In the genomic region with DNA sequence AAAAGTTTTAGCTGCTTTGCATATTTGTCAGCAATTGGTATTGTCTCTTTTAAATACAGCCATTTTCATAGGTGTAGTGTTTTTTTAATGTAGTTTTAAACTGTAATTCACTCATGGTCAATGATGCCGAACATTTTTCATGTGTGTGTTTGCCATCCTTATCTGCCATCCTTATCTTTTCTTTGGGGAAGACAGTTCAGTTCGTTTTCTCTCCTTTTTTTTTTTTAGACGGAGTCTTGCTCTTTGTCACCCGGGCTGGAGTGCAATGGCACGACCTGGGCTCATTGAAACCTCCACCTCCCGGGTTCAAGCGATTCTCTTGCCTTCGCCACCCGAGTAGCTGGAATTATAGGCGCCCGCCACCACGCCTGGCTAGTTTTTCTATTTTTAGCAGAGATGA, we compare ENCODE assay signal across 23 cellular contexts.
A peak's percentile ranks its signal among the peaks of the same experiment; 100 is the strongest.
DNase-seq lines count a peak whose midpoint lies in the region; TF ChIP-seq lines count a peak whose summit lies in the region.
"Had no signal": no experiment of that assay in that cellular context is flagged by ENCODE, and none has a peak within 500 bp of the region (broad histone marks: within the 10 kb centered on the region; RNA-seq: fewer than 3 reads in every experiment).

No MANE protein-coding gene starts in this region.

- no peaks in the 10 kb centered on the region for H4K20me1 ChIP-seq in OCI-LY1 (ENCODE audit: insufficient read depth, low read length)
- H4K20me1 ChIP-seq: BLaER1 had no signal

- H3K79me2 ChIP-seq in OCI-LY1 (ENCODE audit: insufficient read depth, low read length): no peaks in the 10 kb centered on the region

- no peak overlapping the region for H2AFZ ChIP-seq in OCI-LY1 (ENCODE audit: low read length)

- no peaks in the 10 kb centered on the region for H3F3A ChIP-seq in OCI-LY1 (ENCODE audit: insufficient read depth, low read length)

- no peak overlapping the region for H3K9ac ChIP-seq in OCI-LY1 (ENCODE audit: low read length)
- H3K9ac ChIP-seq: BLaER1 had no signal

- H3K27me3 ChIP-seq in BE2C: 0 out of 2 replicates have a peak, but pooled peaks cover 2% of the 10 kb centered on the region
- no peaks in the 10 kb centered on the region for H3K27me3 ChIP-seq in OCI-LY1 (ENCODE audit: insufficient read depth, low read length)
- H3K27me3 ChIP-seq: BLaER1 had no signal

- H3K9me2 ChIP-seq in OCI-LY1 (ENCODE audit: low read depth, low read length): no peaks in the 10 kb centered on the region

- H3K36me3 ChIP-seq in BE2C (no peaks in the 10 kb centered on the region), OCI-LY1 (ENCODE audit: insufficient read depth, low read length) (peaks cover 18% of the 10 kb centered on the region)
- H3K36me3 ChIP-seq: BLaER1 had no signal

- DNase-seq in NCI-H526 treated with DMSO at 0.1 percent for 48 hours (lab: John Stamatoyannopoulos, UW) (peak; percentile 16), NCI-H526 (lab: John Stamatoyannopoulos, UW) (no peak), BE2C (peak; percentile 4), NCI-H128 (lab: John Stamatoyannopoulos, UW; ENCODE audit: unreplicated experiment) (no peak), Kasumi-1 (lab: John Stamatoyannopoulos, UW) (no peak)
- DNase-seq: AML-193; C1 segment of cervical spinal cord; CD4-positive, alpha-beta memory T cell; CD4-positive, CD25-positive, alpha-beta regulatory T cell; CD8-positive, alpha-beta memory T cell; COR-L47; DMS 273 treated with DMSO at 0.1 percent for 48 hours; DMS153; DMS53; DMS79; DND-41; EL; GDM1 had no signal

- H3K4me3 ChIP-seq in BE2C (ENCODE audit: low read depth, low read length): 0 out of 2 replicates have a peak overlapping the region, but pooled peaks have one; percentile 4
- H3K4me3 ChIP-seq in OCI-LY1 (ENCODE audit: low read depth, low read length, poor library complexity, severe bottlenecking): no peak overlapping the region
- H3K4me3 ChIP-seq: A549, BLaER1, GM12878 had no signal

- TF ChIP-seq CTCF in BE2C (IDR thresholded peaks at IDR 0.05; ENCODE audit: low read depth, low read length) (no peak), OCI-LY1 (IDR thresholded peaks at IDR 0.05; ENCODE audit: low read length) (no peak)

- peak overlapping the region; percentile 51 for H3K27ac ChIP-seq in OCI-LY1 (ENCODE audit: low read depth, low read length, poor library complexity, severe bottlenecking)
- H3K27ac ChIP-seq: 22Rv1, A549, BLaER1 had no signal

- 0 out of 2 replicates have a peak, but pooled peaks cover 2% of the 10 kb centered on the region for H3K4me1 ChIP-seq in BE2C
- H3K4me1 ChIP-seq in OCI-LY1 (ENCODE audit: insufficient read depth, low read length, severe bottlenecking): peaks cover 45% of the 10 kb centered on the region
- H3K4me1 ChIP-seq: A549, BLaER1 had no signal

- no peaks in the 10 kb centered on the region for H3K9me3 ChIP-seq in BE2C
- H3K9me3 ChIP-seq in OCI-LY1 (ENCODE audit: low read length): peaks cover 19% of the 10 kb centered on the region
- H3K9me3 ChIP-seq: A549 had no signal

- H3K4me2 ChIP-seq in OCI-LY1 (ENCODE audit: low read length): no peak overlapping the region
- H3K4me2 ChIP-seq: A549, BLaER1 had no signal

Comparison
In these comparisons a context has a peak if more than half of its experiments do, and no peak if none do; other contexts are left out.
1. DNase-seq: peak in NCI-H526 treated with DMSO at 0.1 percent for 48 hours (single experiment) and BE2C (single experiment); none in NCI-H526 (0 of 2), NCI-H128 (single experiment) and Kasumi-1 (0 of 2).